In genomic region chr6:25866011-25866410, GRCh38 we compare ENCODE assay signal across 19 cellular contexts. TPM values are rescaled to one million over a fixed set of nuclear protein-coding genes. Genes with fewer than 3 reads are reported as not detected.
DNase-seq lines count a peak whose midpoint lies in the region; ATAC-seq and TF ChIP-seq lines count a peak whose summit lies in the region.
"Had no signal": no experiment of that assay in that cellular context is flagged by ENCODE, and none has a peak within 500 bp of the region (broad histone marks: within the 10 kb centered on the region; RNA-seq: fewer than 3 reads in every experiment).

No MANE protein-coding gene starts in this region.

- H3K4me1 Mint-ChIP-seq in activated naive CD4-positive, alpha-beta T cell treated with anti-CD3 and anti-CD28 coated beads for 36 hours (ENCODE audit: low read depth): peaks cover 13% of the 10 kb centered on the region
- peaks cover 42% of the 10 kb centered on the region for H3K4me1 Mint-ChIP-seq in activated T-helper 2 cell treated with anti-CD3 and anti-CD28 coated beads, Interferon-gamma antibody, Interleukin-2, Interleukin-4, amounts not matched to agents 10 μg/mL and 5 μg/mL and 100 μg/mL, durations not matched to agents 14 hours and 24 hours and 36 hours (ENCODE audit: low read depth)
- H3K4me1 Mint-ChIP-seq in stimulated activated naive CD8-positive, alpha-beta T cell treated with anti-CD3 and anti-CD28 coated beads, Interleukin-15, amount 100 ng/mL, for 72 hours: peaks cover 12% of the 10 kb centered on the region
- H3K4me1 Mint-ChIP-seq: GM23338, memory B cell, neural crest cell had no signal

- no peaks in the 10 kb centered on the region for H3K36me3 Mint-ChIP-seq in activated naive CD4-positive, alpha-beta T cell treated with anti-CD3 and anti-CD28 coated beads for 36 hours (ENCODE audit: low read depth)
- H3K36me3 Mint-ChIP-seq in activated T-helper 2 cell treated with anti-CD3 and anti-CD28 coated beads, Interferon-gamma antibody, Interleukin-2, Interleukin-4, amounts not matched to agents 10 μg/mL and 5 μg/mL and 100 μg/mL, durations not matched to agents 14 hours and 24 hours and 36 hours (ENCODE audit: low read depth): peaks cover 7% of the 10 kb centered on the region
- H3K36me3 Mint-ChIP-seq: memory B cell had no signal

- peak; percentile 24 for DNase-seq in activated naive CD4-positive, alpha-beta T cell treated with anti-CD3 and anti-CD28 coated beads for 36 hours
- no peak for DNase-seq in activated naive CD4-positive, alpha-beta T cell treated with anti-CD3 and anti-CD28 coated beads, Interleukin-2, amount 50 U/mL, for 16 hours
- DNase-seq in NCI-H226 (peak; percentile 88), BE2C (no peak), upper lobe of left lung (no peak)
- peak; percentile 19 for DNase-seq in activated T-helper 2 cell treated with anti-CD3 and anti-CD28 coated beads, Interferon-gamma antibody, Interleukin-2, Interleukin-4, amounts not matched to agents 10 μg/mL and 5 μg/mL and 100 μg/mL, durations not matched to agents 14 hours and 24 hours and 36 hours (ENCODE audit: low spot score)
- peak in 1 of 2 donors; percentile 9 for DNase-seq in stimulated activated naive CD8-positive, alpha-beta T cell treated with anti-CD3 and anti-CD28 coated beads, Interleukin-15, amount 100 ng/mL, for 72 hours
- DNase-seq: erythroblast; glutamatergic neuron; NCI-H1048; retina; stimulated activated CD4-positive, alpha-beta T cell treated with anti-CD3 and anti-CD28 coated beads, Interleukin-1b, Interleukin-23, amount 100 ng/mL, for 48 hours had no signal

- H3K4me3 ChIP-seq in BE2C (ENCODE audit: low read depth, low read length) (no peak overlapping the region), upper lobe of left lung (no peak overlapping the region)
- H3K4me3 ChIP-seq: coronary artery, GM23338, thoracic aorta had no signal

- CTCF ChIA-PET in activated naive CD4-positive, alpha-beta T cell treated with anti-CD3 and anti-CD28 coated beads for 36 hours (lab: Charles Lee): no interaction called here

- H3K27me3 ChIP-seq in BE2C (no peaks in the 10 kb centered on the region), upper lobe of left lung (no peaks in the 10 kb centered on the region)

- H3K9me3 ChIP-seq in BE2C (no peaks in the 10 kb centered on the region), upper lobe of left lung (no peaks in the 10 kb centered on the region)
- H3K9me3 ChIP-seq: thoracic aorta had no signal

- peak; percentile 85 for ATAC-seq in stimulated activated naive CD8-positive, alpha-beta T cell treated with anti-CD3 and anti-CD28 coated beads, Interleukin-15, amount 100 ng/mL, for 72 hours
- ATAC-seq in upper lobe of left lung (ENCODE audit: low FRiP score in 2 of 2) (no peak), HG03025 (IDR thresholded peaks at IDR 0.05; ENCODE audit: low FRiP score, unreplicated experiment) (no peak)
- ATAC-seq: GM23338 had no signal

- no peak for TF ChIP-seq EP300 in upper lobe of left lung (IDR thresholded peaks at IDR 0.05)

- intact Hi-C loops in activated naive CD4-positive, alpha-beta T cell treated with anti-CD3 and anti-CD28 coated beads for 36 hours (cut with micrococcal nuclease): no loop called here
- intact Hi-C loops in activated T-helper 2 cell treated with anti-CD3 and anti-CD28 coated beads, Interferon-gamma antibody, Interleukin-2, Interleukin-4, amounts not matched to agents 10 μg/mL and 5 μg/mL and 100 μg/mL, durations not matched to agents 14 hours and 24 hours and 36 hours (cut with micrococcal nuclease): loop anchor here (1.0 kb wide), 1 partner anchor 24 kb away; no protein-coding TSS in a partner anchor

- no peaks in the 10 kb centered on the region for H3K4me1 ChIP-seq in BE2C
- H3K4me1 ChIP-seq in upper lobe of left lung: no peaks in the 10 kb centered on the region

- no peak overlapping the region for H3K27ac Mint-ChIP-seq in activated naive CD4-positive, alpha-beta T cell treated with anti-CD3 and anti-CD28 coated beads for 36 hours
- H3K27ac Mint-ChIP-seq in activated T-helper 2 cell treated with anti-CD3 and anti-CD28 coated beads, Interferon-gamma antibody, Interleukin-2, Interleukin-4, amounts not matched to agents 10 μg/mL and 5 μg/mL and 100 μg/mL, durations not matched to agents 14 hours and 24 hours and 36 hours: no peak overlapping the region
- H3K27ac Mint-ChIP-seq in stimulated activated naive CD8-positive, alpha-beta T cell treated with anti-CD3 and anti-CD28 coated beads, Interleukin-15, amount 100 ng/mL, for 72 hours: peak overlapping the region in 1 of 2 donors; percentile 61
- H3K27ac Mint-ChIP-seq: GM23338, memory B cell had no signal

- H3K9me3 Mint-ChIP-seq in activated naive CD4-positive, alpha-beta T cell treated with anti-CD3 and anti-CD28 coated beads for 36 hours: no peaks in the 10 kb centered on the region
- peaks cover 11% of the 10 kb centered on the region for H3K9me3 Mint-ChIP-seq in activated T-helper 2 cell treated with anti-CD3 and anti-CD28 coated beads, Interferon-gamma antibody, Interleukin-2, Interleukin-4, amounts not matched to agents 10 μg/mL and 5 μg/mL and 100 μg/mL, durations not matched to agents 14 hours and 24 hours and 36 hours
- peaks cover 12 to 15% of the 10 kb centered on the region in 2 donors for H3K9me3 Mint-ChIP-seq in stimulated activated naive CD8-positive, alpha-beta T cell treated with anti-CD3 and anti-CD28 coated beads, Interleukin-15, amount 100 ng/mL, for 72 hours
- H3K9me3 Mint-ChIP-seq: GM23338, memory B cell had no signal

- H3K36me3 ChIP-seq in BE2C (no peaks in the 10 kb centered on the region), upper lobe of left lung (no peaks in the 10 kb centered on the region)
- H3K36me3 ChIP-seq: thoracic aorta had no signal

- WGBS in upper lobe of left lung, 2 donors: 14 to 17% methylated on average over 3 of the region's 3 CpGs

- no peak for TF ChIP-seq POLR2A in upper lobe of left lung (IDR thresholded peaks at IDR 0.05)

- no peaks in the 10 kb centered on the region for H3K27me3 Mint-ChIP-seq in activated naive CD4-positive, alpha-beta T cell treated with anti-CD3 and anti-CD28 coated beads for 36 hours (ENCODE audit: low read depth)
- no peaks in the 10 kb centered on the region for H3K27me3 Mint-ChIP-seq in activated T-helper 2 cell treated with anti-CD3 and anti-CD28 coated beads, Interferon-gamma antibody, Interleukin-2, Interleukin-4, amounts not matched to agents 10 μg/mL and 5 μg/mL and 100 μg/mL, durations not matched to agents 14 hours and 24 hours and 36 hours (ENCODE audit: low read depth)
- H3K27me3 Mint-ChIP-seq in stimulated activated naive CD8-positive, alpha-beta T cell treated with anti-CD3 and anti-CD28 coated beads, Interleukin-15, amount 100 ng/mL, for 72 hours: peaks cover 15% of the 10 kb centered on the region

- H3K27ac ChIP-seq in upper lobe of left lung: no peak overlapping the region
- H3K27ac ChIP-seq: coronary artery, thoracic aorta had no signal

- H3K4me3 Mint-ChIP-seq in activated naive CD4-positive, alpha-beta T cell treated with anti-CD3 and anti-CD28 coated beads for 36 hours: no peak overlapping the region
- no peak overlapping the region for H3K4me3 Mint-ChIP-seq in activated T-helper 2 cell treated with anti-CD3 and anti-CD28 coated beads, Interferon-gamma antibody, Interleukin-2, Interleukin-4, amounts not matched to agents 10 μg/mL and 5 μg/mL and 100 μg/mL, durations not matched to agents 14 hours and 24 hours and 36 hours (ENCODE audit: low read depth)
- no peak overlapping the region for H3K4me3 Mint-ChIP-seq in stimulated activated naive CD8-positive, alpha-beta T cell treated with anti-CD3 and anti-CD28 coated beads, Interleukin-15, amount 100 ng/mL, for 72 hours
- H3K4me3 Mint-ChIP-seq: GM23338, memory B cell, neural crest cell had no signal

- TF ChIP-seq CTCF in BE2C (IDR thresholded peaks at IDR 0.05; ENCODE audit: low read depth, low read length) (no peak), upper lobe of left lung (IDR thresholded peaks at IDR 0.05) (no peak)

RNA-seq across cellular contexts. Expression of gene SLC17A3, which starts 8.0 kb away (rescaled TPM):
- total RNA-seq in activated naive CD4-positive, alpha-beta T cell treated with anti-CD3 and anti-CD28 coated beads for 36 hours: not detected
- total RNA-seq in activated T-helper 2 cell treated with anti-CD3 and anti-CD28 coated beads, Interferon-gamma antibody, Interleukin-2, Interleukin-4, amounts not matched to agents 10 μg/mL and 5 μg/mL and 100 μg/mL, durations not matched to agents 14 hours and 24 hours and 36 hours: 1.6 TPM in 2 replicates
- polyA plus RNA-seq in BE2C (2012; ENCODE audit: insufficient read depth, insufficient read length, low read depth): not detected
- under 1 TPM in 1 of 6 donors, not detected in 5; 0.40 TPM for total RNA-seq in upper lobe of left lung
- total RNA-seq: GM23338, neural crest cell had no signal
- polyA plus RNA-seq: GM23338 had no signal

RNA-seq across cellular contexts. Expression of gene SLC17A1, which starts 34.2 kb away (rescaled TPM):
- not detected for total RNA-seq in activated naive CD4-positive, alpha-beta T cell treated with anti-CD3 and anti-CD28 coated beads for 36 hours
- total RNA-seq in activated T-helper 2 cell treated with anti-CD3 and anti-CD28 coated beads, Interferon-gamma antibody, Interleukin-2, Interleukin-4, amounts not matched to agents 10 μg/mL and 5 μg/mL and 100 μg/mL, durations not matched to agents 14 hours and 24 hours and 36 hours: 0.32 and 0.34 TPM in 2 replicates
- not detected for polyA plus RNA-seq in BE2C (2012; ENCODE audit: insufficient read depth, insufficient read length, low read depth)
- not detected for total RNA-seq in upper lobe of left lung
- total RNA-seq: GM23338; neural crest cell; T-helper 2 cell treated with Interferon-gamma antibody and Interleukin-4, amounts not matched to agents 100 ng/mL and 5 ng/mL, for 36 hours; thoracic aorta had no signal
- polyA plus RNA-seq: GM23338 had no signal

Comparison
In these comparisons a context has a peak if more than half of its experiments do, and no peak if none do; other contexts are left out.
1. DNase-seq: peak in activated naive CD4-positive, alpha-beta T cell treated with anti-CD3 and anti-CD28 coated beads for 36 hours (single experiment), NCI-H226 (single experiment) and activated T-helper 2 cell treated with anti-CD3 and anti-CD28 coated beads, Interferon-gamma antibody, Interleukin-2, Interleukin-4, amounts not matched to agents 10 μg/mL and 5 μg/mL and 100 μg/mL, durations not matched to agents 14 hours and 24 hours and 36 hours (single experiment); none in activated naive CD4-positive, alpha-beta T cell treated with anti-CD3 and anti-CD28 coated beads, Interleukin-2, amount 50 U/mL, for 16 hours (single experiment), BE2C (single experiment) and upper lobe of left lung (0 of 2).